ENCODE assay signal across 19 cellular contexts in genomic region chr7:121406-121805, GRCh38.
DNase-seq lines count a peak whose midpoint lies in the region; ATAC-seq, FAIRE-seq and TF ChIP-seq lines count a peak whose summit lies in the region.
"Had no signal": no experiment of that assay in that cellular context is flagged by ENCODE, and none has a peak within 500 bp of the region (broad histone marks: within the 10 kb centered on the region; RNA-seq: fewer than 3 reads in every experiment).

No MANE protein-coding gene starts in this region.

- no peak overlapping the region for H3K56ac ChIP-seq in IMR-90 (ENCODE audit: extremely low read depth, insufficient read depth, low read length)

- BruUV-seq in IMR-90 (replicated peaks; lab: Mats Ljungman, UMichigan), result no TSS peak

- WGBS in IMR-90 (ENCODE audit: extremely low coverage in 2 of 2, insufficient read length in 1 of 2), 2 experiments, result 69 to 100% methylated on average over 1 to 3 of the region's 6 CpGs
- WGBS in hepatocyte (ENCODE audit: low lambda C conversion rate, missing lambda C conversion rate), result 54% methylated on average over 3 of the region's 6 CpGs
- 60 to 76% (median 66%) methylated on average over 6 of the region's 6 CpGs for WGBS in psoas muscle, 3 donors

- no peak overlapping the region for H2BK20ac ChIP-seq in IMR-90 (ENCODE audit: low read depth, low read length)

- no peaks in the 10 kb centered on the region for H4K20me1 ChIP-seq in BLaER1 treated with 17β-estradiol and CSF1 and Interleukin-3, amounts not matched to agents 10 nM and 100 nM
- H4K20me1 ChIP-seq in IMR-90 (ENCODE audit: insufficient read depth, low read length) (no peaks in the 10 kb centered on the region), hepatocyte (ENCODE audit: insufficient read depth, poor library complexity, severe bottlenecking) (no peaks in the 10 kb centered on the region)

- H2BK15ac ChIP-seq in IMR-90 (ENCODE audit: low read depth, low read length), result no peak overlapping the region

- H3K9ac ChIP-seq in BLaER1 treated with 17β-estradiol and CSF1 and Interleukin-3, amounts not matched to agents 10 nM and 100 nM, result no peak overlapping the region
- H3K9ac ChIP-seq in IMR-90 (ENCODE audit: low read depth, low read length), result no peak overlapping the region

- peaks cover 8% of the 10 kb centered on the region for H3K27me3 Mint-ChIP-seq in nephron (ENCODE audit: low read depth)

- no peak overlapping the region for H2AK5ac ChIP-seq in IMR-90 (ENCODE audit: low read depth, low read length)

- dilution Hi-C loops in IMR-90 (cut with HindIII; ENCODE audit: low sequenced_read_pairs, unreplicated experiment), result no loop called here

- no peak overlapping the region for H3K4ac ChIP-seq in IMR-90 (ENCODE audit: low read depth, low read length)

- no peak overlapping the region for H4K91ac ChIP-seq in IMR-90 (ENCODE audit: insufficient read depth, low read depth, low read length)

- no peak overlapping the region for H2BK120ac ChIP-seq in IMR-90 (ENCODE audit: low read depth, low read length)

- no peak overlapping the region for H3K18ac ChIP-seq in IMR-90 (ENCODE audit: low read depth, low read length)

- no peak overlapping the region for H4K8ac ChIP-seq in IMR-90 (ENCODE audit: low read depth in 2 of 2, low read length in 2 of 2)

- H2AK9ac ChIP-seq in IMR-90 (replicated peaks; ENCODE audit: low read depth, low read length, poor library complexity), result no peak overlapping the region

- no peak overlapping the region for H4K5ac ChIP-seq in IMR-90 (ENCODE audit: low read depth, low read length)

- no peak for FAIRE-seq in GM12891 (lab: Jason Lieb, UNC)
- FAIRE-seq: A204.1 had no signal

- peaks cover 33% of the 10 kb centered on the region for H3K4me1 Mint-ChIP-seq in nephron

- TF ChIP-seq POLR2A in IMR-90 (IDR thresholded peaks at IDR 0.05; ENCODE audit: low read depth, low read length), result no peak
- no peak for TF ChIP-seq POLR2A in GM12891 (IDR thresholded peaks at IDR 0.05; ENCODE audit: low read depth, low read length)

- peaks cover 60 to 89% (median 71%) of the 10 kb centered on the region in 10 experiments for H3K4me1 ChIP-seq in BLaER1 treated with 17β-estradiol and CSF1 and Interleukin-3, amounts not matched to agents 10 nM and 100 nM
- H3K4me1 ChIP-seq in IMR-90 (ENCODE audit: control insufficient read depth, insufficient read depth, low read length) (peaks cover 2% of the 10 kb centered on the region; the same call in 1 of the 2 replicates), hepatocyte (ENCODE audit: insufficient read depth) (peaks cover 23% of the 10 kb centered on the region), psoas muscle (peaks cover 3% of the 10 kb centered on the region)
- H3K4me1 ChIP-seq: HAP-1 had no signal

- CTCF ChIA-PET in IMR-90 (lab: Yijun Ruan, JAX), result no interaction called here

- H3K36me3 Mint-ChIP-seq in nephron (ENCODE audit: low read depth), result no peaks in the 10 kb centered on the region

- DNase-seq in IMR-90 (no peak), hepatocyte (ENCODE audit: low spot score) (peak; percentile 6), psoas muscle (no peak), GM12891 (ENCODE audit: insufficient read length, low spot score) (no peak), hippocampal formation (lab: John Stamatoyannopoulos, UW) (no peak)
- DNase-seq: COR-L47, DMS153, EL, Karpas-422, NCI-H1930, NCI-H2171 treated with DMSO at 0.1 percent for 48 hours, NCI-H510A, NCI-H82 had no signal

- H3K9me3 Mint-ChIP-seq in nephron, result no peaks in the 10 kb centered on the region

- H3K27me3 ChIP-seq in BLaER1 treated with 17β-estradiol and CSF1 and Interleukin-3, amounts not matched to agents 10 nM and 100 nM, result peaks cover 0 to 18% (median 9%) of the 10 kb centered on the region in 11 experiments; a peak in 14 of 22 replicates
- H3K27me3 ChIP-seq in IMR-90 (ENCODE audit: control insufficient read depth, insufficient read depth, low read length), result no peaks in the 10 kb centered on the region; the same call in 1 of the 2 replicates
- H3K27me3 ChIP-seq in hepatocyte, result peaks cover 5% of the 10 kb centered on the region
- H3K27me3 ChIP-seq in psoas muscle (ENCODE audit: insufficient read depth in 3 of 3, low read length in 2 of 3), result no peaks in the 10 kb centered on the region

- H3K27ac ChIP-seq in BLaER1 treated with 17β-estradiol and CSF1 and Interleukin-3, amounts not matched to agents 10 nM and 100 nM, result peak overlapping the region in 1 of 11 experiments; percentile 29; a peak in 1 of 22 replicates
- H3K27ac ChIP-seq in IMR-90 (ENCODE audit: insufficient read depth, low read length) (no peak overlapping the region), hepatocyte (no peak overlapping the region), psoas muscle (no peak overlapping the region)
- H3K27ac ChIP-seq: C4-2B had no signal

- no peaks in the 10 kb centered on the region for H3K36me3 ChIP-seq in BLaER1 treated with 17β-estradiol and CSF1 and Interleukin-3, amounts not matched to agents 10 nM and 100 nM
- H3K36me3 ChIP-seq in IMR-90 (ENCODE audit: control insufficient read depth, insufficient read depth, low read length), result no peaks in the 10 kb centered on the region
- no peaks in the 10 kb centered on the region for H3K36me3 ChIP-seq in hepatocyte (replicated peaks; ENCODE audit: insufficient read depth, low read depth)
- H3K36me3 ChIP-seq in psoas muscle (ENCODE audit: insufficient read depth in 1 of 2, low read depth in 1 of 2), result no peaks in the 10 kb centered on the region
- H3K36me3 ChIP-seq: HAP-1 had no signal

- no peak overlapping the region for H3K4me3 ChIP-seq in BLaER1 treated with 17β-estradiol and CSF1 and Interleukin-3, amounts not matched to agents 10 nM and 100 nM
- no peak overlapping the region for H3K4me3 ChIP-seq in IMR-90 (ENCODE audit: insufficient read depth, low read depth, low read length)
- H3K4me3 ChIP-seq in hepatocyte, result no peak overlapping the region
- H3K4me3 ChIP-seq in psoas muscle, result no peak overlapping the region
- H3K4me3 ChIP-seq: HAP-1 had no signal

- H3K4me2 ChIP-seq in BLaER1 treated with 17β-estradiol and CSF1 and Interleukin-3, amounts not matched to agents 10 nM and 100 nM, result peak overlapping the region in 6 of 11 experiments; percentile 68 to 96 (median 83); a peak in 11 of 22 replicates
- H3K4me2 ChIP-seq in IMR-90 (ENCODE audit: low read depth, low read length), result no peak overlapping the region
- H3K4me2 ChIP-seq in hepatocyte, result no peak overlapping the region

- no peaks in the 10 kb centered on the region for H3K9me2 ChIP-seq in hepatocyte (replicated peaks; ENCODE audit: insufficient read depth)

- no peaks in the 10 kb centered on the region for H3K79me1 ChIP-seq in IMR-90 (ENCODE audit: low read depth in 1 of 2, low read length in 2 of 2)

- POLR2A ChIA-PET in IMR-90 (lab: Charles Lee; ENCODE audit: unreplicated experiment), result no interaction called here

- H3K14ac ChIP-seq in IMR-90 (replicated peaks; ENCODE audit: low read depth, low read length), result no peak overlapping the region

- TF ChIP-seq CTCF in IMR-90 (conservative IDR thresholded peaks at IDR 0.05; ENCODE audit: low read depth, low read length) (no peak), hepatocyte (IDR thresholded peaks at IDR 0.05; ENCODE audit: poor library complexity) (no peak), nephron (IDR thresholded peaks at IDR 0.05; ENCODE audit: unreplicated experiment in 3 of 3) (no peak), psoas muscle (IDR thresholded peaks at IDR 0.05) (no peak)

- peak overlapping the region; percentile 85 to 88 (median 86) for H3K27ac Mint-ChIP-seq in nephron

- in situ Hi-C loops in IMR-90 (cut with MboI; ENCODE audit: low sequenced_read_pairs), result no loop called here

- H3K79me2 ChIP-seq in hepatocyte, result no peaks in the 10 kb centered on the region

- ATAC-seq in IMR-90 (ENCODE audit: low read depth) (no peak), psoas muscle (no peak), GM21515 (IDR thresholded peaks at IDR 0.05; ENCODE audit: unreplicated experiment) (no peak)

- H3K4me3 Mint-ChIP-seq in nephron, result no peak overlapping the region

- no peak overlapping the region for H3K23ac ChIP-seq in IMR-90 (ENCODE audit: low read depth, low read length)

- H2BK5ac ChIP-seq in IMR-90 (ENCODE audit: low read depth, low read length, poor library complexity, severe bottlenecking), result no peak overlapping the region

- TF ChIP-seq RAD21 in IMR-90 (IDR thresholded peaks at IDR 0.05; ENCODE audit: low read length), result no peak

- H2AFZ ChIP-seq in IMR-90 (replicated peaks; ENCODE audit: low read length, poor library complexity) (peak overlapping the region; percentile 59), hepatocyte (no peak overlapping the region)

- no peaks in the 10 kb centered on the region for H3K9me3 ChIP-seq in BLaER1 treated with 17β-estradiol and CSF1 and Interleukin-3, amounts not matched to agents 10 nM and 100 nM (replicated peaks in 1 of 11)
- H3K9me3 ChIP-seq in IMR-90 (ENCODE audit: control insufficient read depth, insufficient read depth, low read length) (no peaks in the 10 kb centered on the region), hepatocyte (ENCODE audit: low read depth) (no peaks in the 10 kb centered on the region), psoas muscle (no peaks in the 10 kb centered on the region)
- H3K9me3 ChIP-seq: HAP-1 had no signal

- intact Hi-C loops in IMR-90 (cut with micrococcal nuclease), result no loop called here
- intact Hi-C loops in psoas muscle (cut with DNase I), result no loop called here

- H3K9me1 ChIP-seq in IMR-90 (ENCODE audit: insufficient read depth, low read length), result 0 out of 2 replicates have a peak, but pooled peaks cover 4% of the 10 kb centered on the region

TF ChIP-seq in IMR-90, 13 proteins besides CTCF, POLR2A, EP300 and RAD21:
- TF ChIP-seq RCOR1 (IDR thresholded peaks at IDR 0.05; ENCODE audit: insufficient replicate concordance, low read length), result no peak
TF ChIP-seq in IMR-90: peak in this region for 0.

TF ChIP-seq in GM12891, 5 proteins besides CTCF, POLR2A, EP300 and RAD21:
- TF ChIP-seq SPI1 (IDR thresholded peaks at IDR 0.05; ENCODE audit: low read depth, low read length), result no peak
- TF ChIP-seq POU2F2 (IDR thresholded peaks at IDR 0.05; ENCODE audit: low read depth, low read length), result no peak
- no peak for TF ChIP-seq TAF1 (IDR thresholded peaks at IDR 0.05; ENCODE audit: low read depth, low read length)
- no peak for TF ChIP-seq PAX5 (IDR thresholded peaks at IDR 0.05; ENCODE audit: insufficient read depth, low read length, severe bottlenecking)

Comparison
In these comparisons a context has a peak if more than half of its experiments do, and no peak if none do; other contexts are left out.
1. H3K4me2 ChIP-seq: peak in BLaER1 treated with 17β-estradiol and CSF1 and Interleukin-3, amounts not matched to agents 10 nM and 100 nM (6 of 11); none in IMR-90 (single experiment) and hepatocyte (single experiment).